ENCODE assay signal across 1 cellular context in the genomic region with DNA sequence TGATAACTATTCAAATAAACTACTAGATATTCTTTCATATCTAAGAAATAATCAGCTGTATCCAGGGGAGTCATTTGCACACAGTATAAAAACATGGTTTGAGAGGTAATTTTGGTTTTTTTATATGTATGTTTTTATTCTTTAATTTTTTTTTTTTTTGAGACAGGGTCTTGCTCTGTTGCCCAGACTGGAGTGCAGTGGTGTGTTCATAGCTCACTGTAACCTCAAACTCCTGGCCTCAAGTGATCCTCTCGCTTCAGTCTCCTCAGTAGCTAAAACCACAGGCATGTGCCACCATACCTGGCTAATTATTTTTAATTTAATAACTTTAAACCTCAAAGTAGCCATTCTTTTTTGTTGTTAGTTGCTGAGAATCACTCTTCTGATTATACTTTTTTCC.
TF ChIP-seq lines count a peak whose summit lies in the region.

No MANE protein-coding gene starts in this region.

TF ChIP-seq in K562, 482 proteins besides CTCF, POLR2A, EP300 and RAD21:
- TF ChIP-seq TAL1 (IDR thresholded peaks at IDR 0.05) = no peak
- TF ChIP-seq SREBF1 (IDR thresholded peaks at IDR 0.05; ENCODE audit: borderline replicate concordance, low read depth, low read length) = no peak
- TF ChIP-seq ZNF384 (IDR thresholded peaks at IDR 0.05; ENCODE audit: low read depth, low read length) = no peak
- peak; percentile 50 for TF ChIP-seq RBM25 (IDR thresholded peaks at IDR 0.05; ENCODE audit: low read depth, low read length, severe bottlenecking)
- TF ChIP-seq, protein P1, sequence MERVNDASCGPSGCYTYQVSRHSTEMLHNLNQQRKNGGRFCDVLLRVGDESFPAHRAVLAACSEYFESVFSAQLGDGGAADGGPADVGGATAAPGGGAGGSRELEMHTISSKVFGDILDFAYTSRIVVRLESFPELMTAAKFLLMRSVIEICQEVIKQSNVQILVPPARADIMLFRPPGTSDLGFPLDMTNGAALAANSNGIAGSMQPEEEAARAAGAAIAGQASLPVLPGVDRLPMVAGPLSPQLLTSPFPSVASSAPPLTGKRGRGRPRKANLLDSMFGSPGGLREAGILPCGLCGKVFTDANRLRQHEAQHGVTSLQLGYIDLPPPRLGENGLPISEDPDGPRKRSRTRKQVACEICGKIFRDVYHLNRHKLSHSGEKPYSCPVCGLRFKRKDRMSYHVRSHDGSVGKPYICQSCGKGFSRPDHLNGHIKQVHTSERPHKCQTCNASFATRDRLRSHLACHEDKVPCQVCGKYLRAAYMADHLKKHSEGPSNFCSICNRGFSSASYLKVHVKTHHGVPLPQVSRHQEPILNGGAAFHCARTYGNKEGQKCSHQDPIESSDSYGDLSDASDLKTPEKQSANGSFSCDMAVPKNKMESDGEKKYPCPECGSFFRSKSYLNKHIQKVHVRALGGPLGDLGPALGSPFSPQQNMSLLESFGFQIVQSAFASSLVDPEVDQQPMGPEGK (CRISPR knock-in tag; IDR thresholded peaks at IDR 0.05; ENCODE audit: borderline replicate concordance) = no peak
- TF ChIP-seq ZNF263 (CRISPR knock-in tag; IDR thresholded peaks at IDR 0.05; ENCODE audit: borderline replicate concordance) = no peak
- TF ChIP-seq SIN3B (IDR thresholded peaks at IDR 0.05; ENCODE audit: low read depth) = no peak
- no peak for TF ChIP-seq HSF4 (CRISPR knock-in tag; IDR thresholded peaks at IDR 0.05; ENCODE audit: borderline replicate concordance)
- no peak for TF ChIP-seq CHD4 (IDR thresholded peaks at IDR 0.05; ENCODE audit: insufficient read depth, insufficient replicate concordance, low read depth, low read length, poor library complexity, severe bottlenecking)
- TF ChIP-seq ZNF121 (CRISPR knock-in tag; conservative IDR thresholded peaks at IDR 0.05) = peak; percentile 71
- TF ChIP-seq, protein P2, sequence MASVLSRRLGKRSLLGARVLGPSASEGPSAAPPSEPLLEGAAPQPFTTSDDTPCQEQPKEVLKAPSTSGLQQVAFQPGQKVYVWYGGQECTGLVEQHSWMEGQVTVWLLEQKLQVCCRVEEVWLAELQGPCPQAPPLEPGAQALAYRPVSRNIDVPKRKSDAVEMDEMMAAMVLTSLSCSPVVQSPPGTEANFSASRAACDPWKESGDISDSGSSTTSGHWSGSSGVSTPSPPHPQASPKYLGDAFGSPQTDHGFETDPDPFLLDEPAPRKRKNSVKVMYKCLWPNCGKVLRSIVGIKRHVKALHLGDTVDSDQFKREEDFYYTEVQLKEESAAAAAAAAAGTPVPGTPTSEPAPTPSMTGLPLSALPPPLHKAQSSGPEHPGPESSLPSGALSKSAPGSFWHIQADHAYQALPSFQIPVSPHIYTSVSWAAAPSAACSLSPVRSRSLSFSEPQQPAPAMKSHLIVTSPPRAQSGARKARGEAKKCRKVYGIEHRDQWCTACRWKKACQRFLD (CRISPR knock-in tag; IDR thresholded peaks at IDR 0.05) = no peak
- no peak for TF ChIP-seq BRCA1 (IDR thresholded peaks at IDR 0.05)
- no peak for TF ChIP-seq BRCA1 (CRISPR knock-in tag; IDR thresholded peaks at IDR 0.05)
- no peak for TF ChIP-seq SAP30 (IDR thresholded peaks at IDR 0.05; ENCODE audit: borderline replicate concordance, insufficient read depth, low read depth, low read length, poor library complexity, severe bottlenecking)
